In the genomic region with DNA sequence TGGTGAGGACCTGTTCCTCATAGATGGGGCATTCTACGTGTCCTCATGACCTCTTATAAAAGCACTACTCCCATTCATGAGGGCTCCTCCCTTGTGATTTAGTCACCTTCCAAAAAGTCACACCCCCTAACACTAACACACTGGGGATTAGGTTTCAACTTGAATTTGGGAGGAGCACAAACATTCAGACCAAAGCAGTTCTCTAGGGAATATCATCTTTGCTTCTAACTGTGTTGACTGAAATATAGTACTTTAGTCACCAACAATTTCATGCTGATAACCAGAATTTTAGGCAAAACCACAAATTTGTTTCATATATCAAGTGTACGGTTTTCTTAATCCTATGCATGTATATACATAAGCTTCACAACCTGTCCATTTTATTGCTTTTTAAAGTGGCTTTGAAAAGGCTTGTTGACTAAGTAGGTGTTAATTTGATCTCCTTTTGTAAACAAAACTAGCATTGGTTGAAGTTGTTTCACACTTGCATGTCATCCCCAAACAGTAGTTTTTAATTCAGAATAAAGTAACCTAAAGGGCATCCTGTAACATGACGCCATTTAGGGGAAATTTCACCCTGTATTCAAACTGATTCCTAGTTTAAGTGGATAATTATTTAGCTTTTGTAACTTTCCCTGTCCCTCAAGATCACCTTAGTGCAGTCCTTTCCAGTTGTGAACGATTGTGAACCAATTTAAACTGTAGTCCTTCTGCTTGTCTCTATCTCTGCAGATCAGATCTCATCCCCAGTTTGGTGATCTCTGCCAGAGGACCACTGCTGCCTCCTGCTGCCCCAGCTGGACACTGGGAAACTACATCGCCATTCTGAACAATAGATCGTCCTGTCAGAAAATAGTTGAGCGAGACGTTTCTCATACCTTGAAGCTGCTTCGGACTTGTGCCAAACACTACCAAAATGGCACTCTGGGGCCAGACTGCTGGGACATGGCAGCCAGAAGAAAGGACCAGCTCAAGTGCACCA, we compare ENCODE assay signal across 13 cellular contexts.
DNase-seq lines count a peak whose midpoint lies in the region; ATAC-seq, FAIRE-seq and TF ChIP-seq lines count a peak whose summit lies in the region.
"Had no signal": no experiment of that assay in that cellular context is flagged by ENCODE, and none has a peak within 500 bp of the region (broad histone marks: within the 10 kb centered on the region; RNA-seq: fewer than 3 reads in every experiment).

No MANE protein-coding gene starts in this region.

- TF ChIP-seq POLR2A in K562 (conservative IDR thresholded peaks at IDR 0.05), result no peak

- peak; percentile 27 to 44 (median 42); a peak in 2 of 6 replicates for TF ChIP-seq CTCF in K562 (IDR thresholded peaks at IDR 0.05 in 2 of 3, conservative IDR thresholded peaks at IDR 0.05 in 1 of 3; ENCODE audit: insufficient read depth in 2 of 3, low read depth in 1 of 3, low read length in 3 of 3)

- CTCF ChIA-PET in K562 (lab: Yijun Ruan, JAX; ENCODE audit: low intra/inter-chr PET ratio), result no interaction called here

- no peak overlapping the region for H3K4ac ChIP-seq in mesenchymal stem cell (ENCODE audit: low read depth in 1 of 2, low read length in 2 of 2)

- 0% methylated on average over 9 of the region's 9 CpGs for WGBS in K562 (ENCODE audit: insufficient coverage, low coverage, missing lambda C conversion rate)
- 91% methylated on average over 6 of the region's 9 CpGs for WGBS in mesenchymal stem cell

- no peak overlapping the region for H2BK120ac ChIP-seq in mesenchymal stem cell (ENCODE audit: low read depth, low read length)

- ATAC-seq in K562 (peak; percentile 60), left lobe of liver (peak; percentile 44), HG02938 (IDR thresholded peaks at IDR 0.05; ENCODE audit: unreplicated experiment) (no peak)
- ATAC-seq: heart right ventricle; stimulated activated effector memory CD8-positive, alpha-beta T cell treated with anti-CD3 and anti-CD28 coated beads, Interleukin-12 subunit alpha, Interleukin-12 subunit beta, amount 100 ng/mL, for 72 hours had no signal

- H3K18ac ChIP-seq in mesenchymal stem cell (ENCODE audit: low read depth in 1 of 2, low read length in 2 of 2), result no peak overlapping the region

- no peak overlapping the region for H3K23ac ChIP-seq in mesenchymal stem cell (ENCODE audit: low read length in 2 of 2)

- no peak overlapping the region for H3K27ac ChIP-seq in K562 (ENCODE audit: extremely low read depth, low read depth, low read length)
- H3K27ac ChIP-seq in mesenchymal stem cell (ENCODE audit: low read length, poor library complexity, severe bottlenecking), result no peak overlapping the region
- H3K27ac ChIP-seq: ascending aorta, heart right ventricle had no signal

- H3K36me3 ChIP-seq in K562 (ENCODE audit: control insufficient read depth, insufficient read depth, low read length), result no peaks in the 10 kb centered on the region
- H3K36me3 ChIP-seq in mesenchymal stem cell (ENCODE audit: control insufficient read depth in 1 of 2, insufficient read depth in 2 of 2, low read depth in 1 of 2, low read length in 2 of 2), result peaks cover 20 to 66% of the 10 kb centered on the region in 2 experiments

- POLR2A ChIA-PET in K562 (lab: Yijun Ruan, JAX), result interaction anchor here (0.6 kb wide), 1 partner anchor 184 kb away, joined by 3 read pairs; no protein-coding TSS in a partner anchor

- H2AFZ ChIP-seq in K562 (ENCODE audit: low read depth, low read length) (no peak overlapping the region), mesenchymal stem cell (ENCODE audit: low read depth, low read length) (no peak overlapping the region)

- H3K9me3 Mint-ChIP-seq in activated CD4-positive, alpha-beta T cell treated with anti-CD3 and anti-CD28 coated beads, Interleukin-2, amount 10 ng/mL, durations not matched to agents 24 days and 14 days, result no peaks in the 10 kb centered on the region
- H3K9me3 Mint-ChIP-seq: stimulated activated effector memory CD8-positive, alpha-beta T cell treated with anti-CD3 and anti-CD28 coated beads, Interleukin-12 subunit alpha, Interleukin-12 subunit beta, amount 100 ng/mL, for 72 hours had no signal

- H3K79me1 ChIP-seq in mesenchymal stem cell (replicated peaks; ENCODE audit: low read length, poor library complexity, severe bottlenecking), result no peaks in the 10 kb centered on the region

- in situ Hi-C loops in K562 (cut with MboI), result no loop called here

- TF ChIP-seq RAD21 in K562 (CRISPR knock-in tag; conservative IDR thresholded peaks at IDR 0.05 in 1 of 2, IDR thresholded peaks at IDR 0.05 in 1 of 2), result peak; percentile 45 to 47

- peak; percentile 60 for DNase-seq in DMS53 (lab: John Stamatoyannopoulos, UW)
- DNase-seq in NCI-H2029 (lab: John Stamatoyannopoulos, UW), result peak; percentile 63
- DNase-seq in K562 (ENCODE audit: extremely low read depth in 1 of 4, low spot score in 3 of 4), result peak in 1 of 4 experiments; percentile 6
- no peak for DNase-seq in left lobe of liver (ENCODE audit: low spot score)
- no peak for DNase-seq in activated CD4-positive, alpha-beta T cell treated with anti-CD3 and anti-CD28 coated beads, Interleukin-2, amount 10 ng/mL, durations not matched to agents 24 days and 14 days
- no peak for DNase-seq in NCI-H446 treated with DMSO at 0.1 percent for 48 hours (lab: John Stamatoyannopoulos, UW)
- no peak for DNase-seq in mesenchymal stem cell
- DNase-seq: heart right ventricle; NCI-H1694; stimulated activated CD4-positive, alpha-beta T cell treated with anti-CD3 and anti-CD28 coated beads, Interleukin-12 subunit alpha, Interleukin-12 subunit beta, amount 100 ng/mL, for 4 hours had no signal

- TF ChIP-seq EP300 in K562 (IDR thresholded peaks at IDR 0.05; ENCODE audit: low read length), result no peak

- no peaks in the 10 kb centered on the region for H3K79me2 ChIP-seq in K562 (ENCODE audit: control insufficient read depth, insufficient read depth, low read length)

- no peak overlapping the region for H2BK12ac ChIP-seq in mesenchymal stem cell (ENCODE audit: low read length in 2 of 2)

- H3K9ac ChIP-seq in K562 (ENCODE audit: insufficient read depth in 1 of 2, low read depth in 2 of 2, low read length in 2 of 2) (no peak overlapping the region), mesenchymal stem cell (ENCODE audit: low read length) (no peak overlapping the region)

- no peak overlapping the region for H2BK5ac ChIP-seq in mesenchymal stem cell (ENCODE audit: low read depth, low read length, poor library complexity, severe bottlenecking)

- no TSS peak for BruUV-seq in K562 (replicated peaks; lab: Mats Ljungman, UMichigan)

- no peak overlapping the region for H2BK15ac ChIP-seq in mesenchymal stem cell (ENCODE audit: low read depth, poor library complexity, severe bottlenecking)

- H3K4me1 ChIP-seq in K562 (replicated peaks in 1 of 2; ENCODE audit: control insufficient read depth in 2 of 2, insufficient read depth in 2 of 2, low read length in 2 of 2) (no peaks in the 10 kb centered on the region), mesenchymal stem cell (ENCODE audit: control insufficient read depth, insufficient read depth, low read depth, low read length) (peaks cover 2% of the 10 kb centered on the region)

- no peak overlapping the region for H4K91ac ChIP-seq in mesenchymal stem cell (ENCODE audit: low read length)

- no peaks in the 10 kb centered on the region for H3K9me3 ChIP-seq in K562 (replicated peaks; ENCODE audit: control insufficient read depth, insufficient read depth, low read depth, low read length)
- H3K9me3 ChIP-seq in mesenchymal stem cell (ENCODE audit: control insufficient read depth, low read length), result no peaks in the 10 kb centered on the region
- H3K9me3 ChIP-seq: ascending aorta, heart right ventricle had no signal

- no peaks in the 10 kb centered on the region for H4K20me1 ChIP-seq in K562 (replicated peaks; ENCODE audit: control insufficient read depth, insufficient read depth, low read length)

- H3K36me3 Mint-ChIP-seq in activated CD4-positive, alpha-beta T cell treated with anti-CD3 and anti-CD28 coated beads, Interleukin-2, amount 10 ng/mL, durations not matched to agents 24 days and 14 days (ENCODE audit: low read depth), result no peaks in the 10 kb centered on the region

- H3K27me3 Mint-ChIP-seq in activated CD4-positive, alpha-beta T cell treated with anti-CD3 and anti-CD28 coated beads, Interleukin-2, amount 10 ng/mL, durations not matched to agents 24 days and 14 days, result no peaks in the 10 kb centered on the region

- no peak overlapping the region for H3K4me3 Mint-ChIP-seq in activated CD4-positive, alpha-beta T cell treated with anti-CD3 and anti-CD28 coated beads, Interleukin-2, amount 10 ng/mL, durations not matched to agents 24 days and 14 days
- H3K4me3 Mint-ChIP-seq: stimulated activated effector memory CD8-positive, alpha-beta T cell treated with anti-CD3 and anti-CD28 coated beads, Interleukin-12 subunit alpha, Interleukin-12 subunit beta, amount 100 ng/mL, for 72 hours had no signal

- H3K4me2 ChIP-seq in K562 (ENCODE audit: insufficient read depth, low read length), result no peak overlapping the region
- no peak overlapping the region for H3K4me2 ChIP-seq in mesenchymal stem cell (ENCODE audit: low read length, poor library complexity, severe bottlenecking)

- H3K27ac Mint-ChIP-seq in activated CD4-positive, alpha-beta T cell treated with anti-CD3 and anti-CD28 coated beads, Interleukin-2, amount 10 ng/mL, durations not matched to agents 24 days and 14 days, result no peak overlapping the region
- H3K27ac Mint-ChIP-seq: stimulated activated effector memory CD8-positive, alpha-beta T cell treated with anti-CD3 and anti-CD28 coated beads, Interleukin-12 subunit alpha, Interleukin-12 subunit beta, amount 100 ng/mL, for 72 hours had no signal

- H3K27me3 ChIP-seq in K562 (ENCODE audit: control insufficient read depth in 2 of 2, insufficient read depth in 2 of 2, low read length in 2 of 2) (peaks cover 14 to 32% of the 10 kb centered on the region in 2 experiments), mesenchymal stem cell (ENCODE audit: control insufficient read depth in 1 of 2, insufficient read depth in 1 of 2, low read length in 2 of 2) (no peaks in the 10 kb centered on the region)
- H3K27me3 ChIP-seq: ascending aorta, heart right ventricle had no signal

- no peak overlapping the region for H3K4me3 ChIP-seq in K562
- H3K4me3 ChIP-seq in mesenchymal stem cell (ENCODE audit: insufficient read depth in 1 of 2, low read depth in 1 of 2, low read length in 2 of 2), result no peak overlapping the region
- H3K4me3 ChIP-seq: ascending aorta, heart right ventricle had no signal

- FAIRE-seq in K562 (lab: Jason Lieb, UNC), result peak; percentile 26

- H2AK5ac ChIP-seq in mesenchymal stem cell (ENCODE audit: low read length, severe bottlenecking), result no peak overlapping the region

- H3K4me1 Mint-ChIP-seq in activated CD4-positive, alpha-beta T cell treated with anti-CD3 and anti-CD28 coated beads, Interleukin-2, amount 10 ng/mL, durations not matched to agents 24 days and 14 days, result no peaks in the 10 kb centered on the region
- H3K4me1 Mint-ChIP-seq: stimulated activated effector memory CD8-positive, alpha-beta T cell treated with anti-CD3 and anti-CD28 coated beads, Interleukin-12 subunit alpha, Interleukin-12 subunit beta, amount 100 ng/mL, for 72 hours had no signal

- intact Hi-C loops in K562 (cut with micrococcal nuclease), result no loop called here
- intact Hi-C loops in activated CD4-positive, alpha-beta T cell treated with anti-CD3 and anti-CD28 coated beads, Interleukin-2, amount 10 ng/mL, durations not matched to agents 24 days and 14 days (cut with micrococcal nuclease), result no loop called here

- H3K14ac ChIP-seq in mesenchymal stem cell (ENCODE audit: low read length in 2 of 2), result no peak overlapping the region

- no peak overlapping the region for H4K8ac ChIP-seq in mesenchymal stem cell (ENCODE audit: low read length)

- H3K9me1 ChIP-seq in K562 (ENCODE audit: control insufficient read depth, insufficient read depth, low read length), result no peaks in the 10 kb centered on the region

Comparison
In these comparisons a context has a peak if more than half of its experiments do, and no peak if none do; other contexts are left out.
1. DNase-seq: peak in DMS53 (single experiment) and NCI-H2029 (single experiment); none in left lobe of liver (single experiment), activated CD4-positive, alpha-beta T cell treated with anti-CD3 and anti-CD28 coated beads, Interleukin-2, amount 10 ng/mL, durations not matched to agents 24 days and 14 days (single experiment), NCI-H446 treated with DMSO at 0.1 percent for 48 hours (single experiment) and mesenchymal stem cell (single experiment).